Comparison of ENCODE assay signal across 10 cellular contexts in the genomic region with DNA sequence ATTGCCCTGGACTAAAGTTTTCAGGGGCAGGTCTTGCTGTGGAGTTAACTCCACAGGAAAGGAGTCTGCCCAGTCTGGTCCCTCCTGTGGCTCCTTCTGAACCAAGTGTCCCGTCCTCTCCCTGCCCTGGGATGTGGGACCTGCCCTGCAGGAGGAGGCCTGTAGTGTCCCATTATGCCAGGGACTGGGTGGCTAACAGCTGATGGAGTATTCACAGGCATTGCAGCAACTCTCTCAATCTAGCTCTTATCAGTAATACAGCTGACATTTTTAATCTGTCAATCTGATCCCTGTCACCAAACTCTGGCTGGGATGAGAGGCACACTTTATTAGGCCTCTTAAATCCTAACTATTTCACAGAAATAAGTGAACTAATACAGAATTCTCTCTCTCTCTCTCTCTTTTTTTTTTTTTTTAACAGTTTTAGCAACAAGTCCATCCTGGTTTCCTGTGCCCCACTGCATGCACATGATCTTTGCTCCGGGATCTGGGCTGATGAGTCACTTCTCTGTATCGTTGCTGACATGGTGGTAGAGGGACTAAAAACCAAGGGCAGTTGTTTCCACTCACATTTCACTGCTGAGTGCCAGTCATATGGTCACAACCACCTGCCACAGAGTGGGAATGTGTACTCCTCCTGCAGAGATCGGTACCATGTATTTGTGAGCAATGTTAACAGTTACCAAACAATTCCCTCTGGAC. TPM values are rescaled to one million over a fixed set of nuclear protein-coding genes. Genes with fewer than 3 reads are reported as not detected.
A peak's percentile ranks its signal among the peaks of the same experiment; 100 is the strongest.
DNase-seq lines count a peak whose midpoint lies in the region; TF ChIP-seq lines count a peak whose summit lies in the region.
"Had no signal": no experiment of that assay in that cellular context is flagged by ENCODE, and none has a peak within 500 bp of the region (broad histone marks: within the 10 kb centered on the region; RNA-seq: fewer than 3 reads in every experiment).

No MANE protein-coding gene starts in this region.

- H2AFZ ChIP-seq in hepatocyte (no peak overlapping the region), Karpas-422 (ENCODE audit: low read length) (no peak overlapping the region), H9 (ENCODE audit: low read length) (no peak overlapping the region)

- H2BK12ac ChIP-seq in H9 (ENCODE audit: insufficient read length, low read depth, low read length), result no peak overlapping the region

- DNase-seq in ACHN (peak; percentile 54), HT1080 (ENCODE audit: low read depth) (peak; percentile 82), adrenal gland (peak in 5 of 7 donors; percentile 32 to 54 (median 48)), hepatocyte (ENCODE audit: low spot score) (peak; percentile 59), Karpas-422 (no peak), T-helper 9 cell (no peak), H9 (no peak)
- DNase-seq in central memory CD4-positive, alpha-beta T cell, result no peak
- DNase-seq: CD8-positive, alpha-beta memory T cell had no signal

- H3K23me2 ChIP-seq in H9 (ENCODE audit: insufficient read length, low read depth, low read length, poor library complexity, severe bottlenecking), result peaks cover 4% of the 10 kb centered on the region

- no peak overlapping the region for H3K23ac ChIP-seq in H9 (ENCODE audit: insufficient read length, low read depth, low read length)

- no peaks in the 10 kb centered on the region for H3K79me1 ChIP-seq in H9 (ENCODE audit: insufficient read depth, low read depth, low read length, poor library complexity, severe bottlenecking)

- H3K4me1 ChIP-seq in adrenal gland (replicated peaks in 1 of 2) (no peaks in the 10 kb centered on the region), hepatocyte (ENCODE audit: insufficient read depth) (no peaks in the 10 kb centered on the region), Karpas-422 (ENCODE audit: low read length) (peaks cover 8% of the 10 kb centered on the region), H9 (ENCODE audit: insufficient read depth, low read length) (no peaks in the 10 kb centered on the region; the same call in 1 of the 2 replicates)

- WGBS in adrenal gland, 4 donors, result 38 to 46% (median 39%) methylated on average over 4 of the region's 4 CpGs
- 50% methylated on average over 4 of the region's 4 CpGs for WGBS in hepatocyte (ENCODE audit: low lambda C conversion rate, missing lambda C conversion rate)
- WGBS in H9 (ENCODE audit: extremely low coverage, insufficient read length, low lambda C conversion rate), result no CpG with 5 or more reads among the region's 4 CpGs

- in situ Hi-C loops in ACHN (cut with HindIII; ENCODE audit: low pct_ligation_motif_present, low pct_unique_long_range_greater_than_20kb, low sequenced_read_pairs), result no loop called here

- H3K79me2 ChIP-seq in hepatocyte (no peaks in the 10 kb centered on the region), Karpas-422 (ENCODE audit: low read length) (no peaks in the 10 kb centered on the region), H9 (ENCODE audit: insufficient read depth, low read length) (no peaks in the 10 kb centered on the region)

- no peak overlapping the region for H3T11ph ChIP-seq in H9 (ENCODE audit: low read length)

- intact Hi-C loops in adrenal gland (cut with DNase I), result loop anchor here in 1 of 2 donors (10.0 kb wide), 1 partner anchor 66 kb away; no protein-coding TSS in a partner anchor

- H3K9me2 ChIP-seq in hepatocyte (replicated peaks; ENCODE audit: insufficient read depth) (no peaks in the 10 kb centered on the region), Karpas-422 (replicated peaks; ENCODE audit: insufficient read depth, low read length) (no peaks in the 10 kb centered on the region)

- H2BK120ac ChIP-seq in H9 (ENCODE audit: low read depth, low read length, poor library complexity, severe bottlenecking), result no peak overlapping the region

- peaks cover 0 to 4% (median 4%) of the 10 kb centered on the region in 3 experiments; a peak in 2 of 7 replicates for H3K36me3 Mint-ChIP-seq in H9 (ENCODE audit: insufficient read depth in 1 of 3, low read depth in 3 of 3)
- H3K36me3 Mint-ChIP-seq: CD8-positive, alpha-beta memory T cell had no signal

- no peak for TF ChIP-seq POLR2A in adrenal gland (IDR thresholded peaks at IDR 0.05)

- no peaks in the 10 kb centered on the region for H3K9me3 ChIP-seq in adrenal gland (replicated peaks in 1 of 3)
- H3K9me3 ChIP-seq in hepatocyte (ENCODE audit: low read depth), result no peaks in the 10 kb centered on the region
- no peaks in the 10 kb centered on the region for H3K9me3 ChIP-seq in Karpas-422 (ENCODE audit: low read length)
- H3K9me3 ChIP-seq in H9 (ENCODE audit: control insufficient read depth, low read depth, low read length), result no peaks in the 10 kb centered on the region

- H3K27me3 ChIP-seq in adrenal gland (peaks cover 13% of the 10 kb centered on the region), hepatocyte (peaks cover 3% of the 10 kb centered on the region), Karpas-422 (ENCODE audit: low read length) (no peaks in the 10 kb centered on the region), H9 (ENCODE audit: insufficient read depth, low read length) (peaks cover 6% of the 10 kb centered on the region)

- H3K9ac ChIP-seq in Karpas-422 (ENCODE audit: low read length), result no peak overlapping the region
- H3K9ac ChIP-seq in H9 (ENCODE audit: extremely low read depth, insufficient read length, low read length), result no peak overlapping the region

- H3K27ac ChIP-seq in adrenal gland (peak overlapping the region in 1 of 5 donors; percentile 5), hepatocyte (peak overlapping the region; percentile 5), Karpas-422 (ENCODE audit: low read length) (no peak overlapping the region), H9 (ENCODE audit: insufficient read length, low read depth, low read length) (no peak overlapping the region)

- no peak overlapping the region for H2AK5ac ChIP-seq in H9 (ENCODE audit: insufficient read length, low read length)

- H3K4me2 ChIP-seq in hepatocyte (peak overlapping the region; percentile 8), Karpas-422 (ENCODE audit: low read depth, low read length, poor library complexity, severe bottlenecking) (no peak overlapping the region), H9 (ENCODE audit: insufficient read depth, insufficient read length, low read length) (no peak overlapping the region)

- H3K4me3 Mint-ChIP-seq in H9, result no peak overlapping the region
- H3K4me3 Mint-ChIP-seq: CD8-positive, alpha-beta memory T cell had no signal

- H3K14ac ChIP-seq in H9 (ENCODE audit: insufficient read depth, low read length), result no peak overlapping the region

- no peak overlapping the region for H3K4ac ChIP-seq in H9 (ENCODE audit: low read depth, low read length)

- TF ChIP-seq CTCF in adrenal gland (IDR thresholded peaks at IDR 0.05), result no peak
- no peak for TF ChIP-seq CTCF in hepatocyte (IDR thresholded peaks at IDR 0.05; ENCODE audit: poor library complexity)
- no peak for TF ChIP-seq CTCF in H9 (conservative IDR thresholded peaks at IDR 0.05)

- H4K20me1 ChIP-seq in hepatocyte (ENCODE audit: insufficient read depth, poor library complexity, severe bottlenecking) (no peaks in the 10 kb centered on the region), Karpas-422 (ENCODE audit: insufficient read depth, low read depth, low read length) (no peaks in the 10 kb centered on the region), H9 (ENCODE audit: control insufficient read depth, insufficient read depth, insufficient read length) (no peaks in the 10 kb centered on the region)

- H2BK15ac ChIP-seq in H9 (ENCODE audit: low read depth, low read length), result no peak overlapping the region

- no peak overlapping the region for H3K4me3 ChIP-seq in adrenal gland
- no peak overlapping the region for H3K4me3 ChIP-seq in hepatocyte
- no peak overlapping the region for H3K4me3 ChIP-seq in Karpas-422 (ENCODE audit: low read length)

- H3K36me3 ChIP-seq in adrenal gland (replicated peaks in 1 of 2), result no peaks in the 10 kb centered on the region
- no peaks in the 10 kb centered on the region for H3K36me3 ChIP-seq in hepatocyte (replicated peaks; ENCODE audit: insufficient read depth, low read depth)
- H3K36me3 ChIP-seq in Karpas-422 (ENCODE audit: insufficient read depth, low read length), result no peaks in the 10 kb centered on the region

- peaks cover 45% of the 10 kb centered on the region for H3K27me3 Mint-ChIP-seq in H9 (ENCODE audit: low read depth)

- H4K91ac ChIP-seq in H9 (ENCODE audit: insufficient read length, low read depth, low read length), result no peak overlapping the region

- H3K9me3 Mint-ChIP-seq in H9, result peaks cover 0 to 2% of the 10 kb centered on the region in 2 experiments; a peak in 1 of 5 replicates
- H3K9me3 Mint-ChIP-seq: CD8-positive, alpha-beta memory T cell had no signal

- H3K4me1 Mint-ChIP-seq in H9, result peaks cover 31 to 39% of the 10 kb centered on the region in 2 experiments

- no peak overlapping the region for H2BK5ac ChIP-seq in H9 (ENCODE audit: insufficient read length, low read length)

- no peak overlapping the region for H2BK20ac ChIP-seq in H9 (ENCODE audit: low read depth, low read length, poor library complexity, severe bottlenecking)

- H3K18ac ChIP-seq in H9 (ENCODE audit: insufficient read length, low read depth, low read length), result no peak overlapping the region

- no peak overlapping the region for H4K5ac ChIP-seq in H9 (ENCODE audit: insufficient read length, low read depth, low read length)

- H3K27ac Mint-ChIP-seq in H9, result no peak overlapping the region
- H3K27ac Mint-ChIP-seq: CD8-positive, alpha-beta memory T cell had no signal

- no peak overlapping the region for H3K56ac ChIP-seq in H9 (ENCODE audit: insufficient read length, low read depth, low read length)

- H4K8ac ChIP-seq in H9 (replicated peaks; ENCODE audit: insufficient read length, low read depth, low read length), result no peak overlapping the region

RNA-seq across cellular contexts. Expression of a gene that starts 39.1 kb away (rescaled TPM):
- total RNA-seq in HT1080 (2014; rRNA removed; shearing (Covaris generic)), result 1.2 TPM in 2 replicates
- polyA plus RNA-seq in HT1080 (2015; cell fraction: cytosol; rRNA removed), result 1.5 TPM in 2 replicates
- polyA plus RNA-seq in HT1080 (2015; cell fraction: nucleus; rRNA removed), result 0.56 and 1.3 TPM in 2 replicates
- total RNA-seq in adrenal gland (10 to 100 TPM in 3 of 8 donors, 1 to 10 TPM in 2, under 1 TPM in 3; 0.11 to 44.9 (median 2.7) TPM), hepatocyte (67.9 and 69.7 TPM in 2 replicates), H9 (2021) (not detected in 2 replicates)
- polyA plus RNA-seq in adrenal gland (10 to 100 TPM; 12.6 to 56.1 (median 43.6) TPM), hepatocyte (141 and 152 TPM in 2 replicates)
- total RNA-seq in Karpas-422 (2014; rRNA removed; shearing (Covaris generic); ENCODE audit: low replicate concordance), result not detected in 2 replicates
- total RNA-seq: CD8-positive, alpha-beta memory T cell; T-helper 1 cell treated with Interleukin-12 subunit alpha and Interleukin-12 subunit beta and Interleukin-4 antibody, amounts not matched to agents 30 ng/mL and 1 ng/mL, for 36 hours had no signal
- polyA plus RNA-seq: CD8-positive, alpha-beta memory T cell had no signal

Comparison
In these comparisons a context has a peak if more than half of its experiments do, and no peak if none do; other contexts are left out.
1. DNase-seq: peak in ACHN (single experiment), HT1080 (single experiment), adrenal gland (5 of 7) and hepatocyte (single experiment); none in central memory CD4-positive, alpha-beta T cell (single experiment), Karpas-422 (single experiment), T-helper 9 cell (single experiment) and H9 (single experiment).